Comparison of ENCODE assay signal across 20 cellular contexts in the genomic region with DNA sequence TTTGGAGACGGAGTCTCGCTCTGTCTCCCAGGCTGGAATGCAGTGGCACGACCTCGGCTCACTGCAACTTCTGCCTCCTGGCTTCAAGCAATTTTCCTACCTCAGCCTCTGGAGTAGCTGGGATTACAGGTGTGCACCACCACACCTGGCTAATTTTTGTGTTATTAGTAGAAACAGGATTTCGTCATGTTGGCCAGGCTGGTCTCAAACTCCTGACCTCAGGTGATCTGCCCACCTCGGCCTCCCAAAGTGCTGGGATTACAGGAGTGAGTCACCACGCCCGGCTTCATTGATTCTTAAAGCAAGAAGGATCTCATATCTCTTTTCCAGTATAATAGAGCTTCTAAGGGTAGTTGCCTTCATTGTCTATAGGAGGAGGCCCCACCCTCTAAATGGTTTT. TPM values are rescaled to one million over a fixed set of nuclear protein-coding genes. Genes with fewer than 3 reads are reported as not detected.
"Had no signal": no experiment of that assay in that cellular context is flagged by ENCODE, and none has a peak within 500 bp of the region (broad histone marks: within the 10 kb centered on the region; RNA-seq: fewer than 3 reads in every experiment).

No MANE protein-coding gene starts in this region.

RNA-seq across cellular contexts. Expression of gene CSHL1, which starts 6.3 kb away (rescaled TPM):
- total RNA-seq: activated naive CD4-positive, alpha-beta T cell treated with anti-CD3 and anti-CD28 coated beads for 36 hours; activated naive CD8-positive, alpha-beta T cell treated with anti-CD3 and anti-CD28 coated beads for 36 hours; activated naive CD8-positive, alpha-beta T cell treated with anti-CD3 and anti-CD28 coated beads, Interleukin-2, amount 10 ng/mL, durations not matched to agents 7 days and 5 days; activated T-cell treated with anti-CD3 and anti-CD28 coated beads, Interleukin-2, amount 50 U/mL, for 4 hours; activated T-cell treated with anti-CD3 and anti-CD28 coated beads, Interleukin-2, amount 50 U/mL, for 72 hours; activated T-helper 1 cell treated with anti-CD3 and anti-CD28 coated beads, Interleukin-12 subunit alpha, Interleukin-12 subunit beta, Interleukin-2, Interleukin-4 antibody, amounts not matched to agents 30 ng/mL and 10 ng/mL and 1 ng/mL, durations not matched to agents 14 hours and 24 hours and 36 hours; activated T-helper 2 cell treated with anti-CD3 and anti-CD28 coated beads, Interferon-gamma antibody, Interleukin-2, Interleukin-4, amounts not matched to agents 10 μg/mL and 5 μg/mL and 100 μg/mL, durations not matched to agents 14 hours and 24 hours and 36 hours; adrenal gland; aorta; ascending aorta; astrocyte; body of pancreas; breast epithelium; bronchial epithelial cell; cardiac muscle cell; cardiac septum; cerebellum had no signal
- polyA plus RNA-seq: adipose tissue, adrenal gland, aorta, cardiac muscle cell had no signal

RNA-seq across cellular contexts. Expression of gene CSH1, which starts 8.4 kb away (rescaled TPM):
- total RNA-seq: activated naive CD4-positive, alpha-beta T cell treated with anti-CD3 and anti-CD28 coated beads for 36 hours; activated naive CD8-positive, alpha-beta T cell treated with anti-CD3 and anti-CD28 coated beads for 36 hours; activated naive CD8-positive, alpha-beta T cell treated with anti-CD3 and anti-CD28 coated beads, Interleukin-2, amount 10 ng/mL, durations not matched to agents 7 days and 5 days; activated T-cell treated with anti-CD3 and anti-CD28 coated beads, Interleukin-2, amount 50 U/mL, for 4 hours; activated T-cell treated with anti-CD3 and anti-CD28 coated beads, Interleukin-2, amount 50 U/mL, for 72 hours; activated T-helper 1 cell treated with anti-CD3 and anti-CD28 coated beads, Interleukin-12 subunit alpha, Interleukin-12 subunit beta, Interleukin-2, Interleukin-4 antibody, amounts not matched to agents 30 ng/mL and 10 ng/mL and 1 ng/mL, durations not matched to agents 14 hours and 24 hours and 36 hours; activated T-helper 2 cell treated with anti-CD3 and anti-CD28 coated beads, Interferon-gamma antibody, Interleukin-2, Interleukin-4, amounts not matched to agents 10 μg/mL and 5 μg/mL and 100 μg/mL, durations not matched to agents 14 hours and 24 hours and 36 hours; adrenal gland; aorta; ascending aorta; body of pancreas; breast epithelium; bronchial epithelial cell; cardiac muscle cell; cardiac septum had no signal
- polyA plus RNA-seq: adipose tissue, adrenal gland, aorta, cardiac muscle cell had no signal

RNA-seq across cellular contexts. Expression of gene GH1, which starts 13.8 kb away (rescaled TPM):
- total RNA-seq: activated naive CD4-positive, alpha-beta T cell treated with anti-CD3 and anti-CD28 coated beads for 36 hours; activated naive CD8-positive, alpha-beta T cell treated with anti-CD3 and anti-CD28 coated beads for 36 hours; activated naive CD8-positive, alpha-beta T cell treated with anti-CD3 and anti-CD28 coated beads, Interleukin-2, amount 10 ng/mL, durations not matched to agents 7 days and 5 days; activated T-cell treated with anti-CD3 and anti-CD28 coated beads, Interleukin-2, amount 50 U/mL, for 4 hours; activated T-cell treated with anti-CD3 and anti-CD28 coated beads, Interleukin-2, amount 50 U/mL, for 72 hours; activated T-helper 1 cell treated with anti-CD3 and anti-CD28 coated beads, Interleukin-12 subunit alpha, Interleukin-12 subunit beta, Interleukin-2, Interleukin-4 antibody, amounts not matched to agents 30 ng/mL and 10 ng/mL and 1 ng/mL, durations not matched to agents 14 hours and 24 hours and 36 hours; activated T-helper 2 cell treated with anti-CD3 and anti-CD28 coated beads, Interferon-gamma antibody, Interleukin-2, Interleukin-4, amounts not matched to agents 10 μg/mL and 5 μg/mL and 100 μg/mL, durations not matched to agents 14 hours and 24 hours and 36 hours; adrenal gland; aorta; ascending aorta; astrocyte; body of pancreas; breast epithelium; bronchial epithelial cell; cardiac muscle cell; cardiac septum; cerebellum had no signal
- polyA plus RNA-seq: adipose tissue, adrenal gland, aorta, cardiac muscle cell had no signal

RNA-seq across cellular contexts. Expression of gene GH2, which starts 23.1 kb away (rescaled TPM):
- total RNA-seq: activated naive CD4-positive, alpha-beta T cell treated with anti-CD3 and anti-CD28 coated beads for 36 hours; activated naive CD4-positive, alpha-beta T cell treated with anti-CD3 and anti-CD28 coated beads, Interleukin-2, amount 50 U/mL, for 72 hours; activated naive CD8-positive, alpha-beta T cell treated with anti-CD3 and anti-CD28 coated beads for 36 hours; activated naive CD8-positive, alpha-beta T cell treated with anti-CD3 and anti-CD28 coated beads, Interleukin-2, amount 10 ng/mL, durations not matched to agents 7 days and 5 days; activated T-cell treated with anti-CD3 and anti-CD28 coated beads, Interleukin-2, amount 50 U/mL, for 4 hours; activated T-cell treated with anti-CD3 and anti-CD28 coated beads, Interleukin-2, amount 50 U/mL, for 72 hours; activated T-helper 1 cell treated with anti-CD3 and anti-CD28 coated beads, Interleukin-12 subunit alpha, Interleukin-12 subunit beta, Interleukin-2, Interleukin-4 antibody, amounts not matched to agents 30 ng/mL and 10 ng/mL and 1 ng/mL, durations not matched to agents 14 hours and 24 hours and 36 hours; activated T-helper 17 cell treated with anti-CD3 and anti-CD28 coated beads, Interleukin-2, amount 50 U/mL, for 72 hours; activated T-helper 2 cell treated with anti-CD3 and anti-CD28 coated beads, Interferon-gamma antibody, Interleukin-2, Interleukin-4, amounts not matched to agents 10 μg/mL and 5 μg/mL and 100 μg/mL, durations not matched to agents 14 hours and 24 hours and 36 hours; adrenal gland; aorta; ascending aorta; astrocyte; body of pancreas; breast epithelium; bronchial epithelial cell; cardiac muscle cell; cardiac septum; cerebellum had no signal
- polyA plus RNA-seq: adipose tissue, adrenal gland, aorta had no signal

RNA-seq across cellular contexts. Expression of gene CD79B, which starts 27.3 kb away (rescaled TPM):
- total RNA-seq: ascending aorta, body of pancreas, bronchial epithelial cell, cardiac muscle cell, cerebellum had no signal
